In genomic region chr4:169619518-169619957, GRCh38 we compare ENCODE assay signal across 8 cellular contexts. TPM values are rescaled to one million over a fixed set of nuclear protein-coding genes. Genes with fewer than 3 reads are reported as not detected.
DNase-seq lines count a peak whose midpoint lies in the region; ATAC-seq, FAIRE-seq and TF ChIP-seq lines count a peak whose summit lies in the region.

No MANE protein-coding gene starts in this region.

- H3K4me3 ChIP-seq in neural progenitor cell: peak overlapping the region; percentile 85

- peak; percentile 37 for ATAC-seq in GM21360 (IDR thresholded peaks at IDR 0.05; ENCODE audit: unreplicated experiment)
- ATAC-seq in HG03575 (IDR thresholded peaks at IDR 0.05; ENCODE audit: extremely low read depth, insufficient number of reproducible peaks, low FRiP score, unreplicated experiment): peak; percentile 35
- ATAC-seq in foreskin keratinocyte: peak; percentile 63

- H3K4me1 ChIP-seq in foreskin keratinocyte: peaks cover 22% of the 10 kb centered on the region
- peaks cover 15% of the 10 kb centered on the region for H3K4me1 ChIP-seq in neural progenitor cell

- H4K20me1 ChIP-seq in neural progenitor cell (ENCODE audit: low read depth): no peaks in the 10 kb centered on the region

- peak overlapping the region; percentile 99 for H3K4me2 ChIP-seq in neural progenitor cell

- H3K79me2 ChIP-seq in neural progenitor cell (ENCODE audit: low read depth): peaks cover 42% of the 10 kb centered on the region

- H3K9me3 ChIP-seq in neural progenitor cell (ENCODE audit: low read depth): no peaks in the 10 kb centered on the region

- no peaks in the 10 kb centered on the region for H3K36me3 Mint-ChIP-seq in neural progenitor cell

- H3K36me3 ChIP-seq in neural progenitor cell: no peaks in the 10 kb centered on the region

- H3K9ac ChIP-seq in neural progenitor cell: no peak overlapping the region

- DNase-seq in DMS 273 (lab: John Stamatoyannopoulos, UW; ENCODE audit: unreplicated experiment): peak; percentile 66
- DNase-seq in RCC 7860 (ENCODE audit: low spot score): peak; percentile 33
- DNase-seq in activated T-helper 9 cell treated with anti-CD3 and anti-CD28 coated beads, Interleukin-2, amount 50 U/mL, for 16 hours (ENCODE audit: low read depth): peak; percentile 25
- peak; percentile 46 to 69 for DNase-seq in foreskin keratinocyte
- DNase-seq in neural progenitor cell (ENCODE audit: low spot score): peak; percentile 44
- no peak for DNase-seq in NCI-H2081 treated with DMSO at 0.1 percent for 48 hours (lab: John Stamatoyannopoulos, UW)

- no peaks in the 10 kb centered on the region for H3K9me3 Mint-ChIP-seq in neural progenitor cell

- H3K27me3 Mint-ChIP-seq in neural progenitor cell (ENCODE audit: insufficient read depth, low read depth): no peaks in the 10 kb centered on the region

- peak overlapping the region; percentile 96 for H3K27ac ChIP-seq in foreskin keratinocyte
- H3K27ac ChIP-seq in neural progenitor cell: no peak overlapping the region

- no peak overlapping the region for H3K27ac Mint-ChIP-seq in neural progenitor cell

- TF ChIP-seq CTCF in foreskin keratinocyte (conservative IDR thresholded peaks at IDR 0.05): peak; percentile 74
- peak; percentile 52 for TF ChIP-seq CTCF in neural progenitor cell (IDR thresholded peaks at IDR 0.05)

- peaks cover 17% of the 10 kb centered on the region for H3K4me1 Mint-ChIP-seq in neural progenitor cell

- H3K27me3 ChIP-seq in foreskin keratinocyte (no peaks in the 10 kb centered on the region), neural progenitor cell (no peaks in the 10 kb centered on the region)

- no peak for FAIRE-seq in RCC 7860 (lab: Jason Lieb, UNC)

- H2AFZ ChIP-seq in neural progenitor cell (replicated peaks): peak overlapping the region; percentile 88

- H3F3A ChIP-seq in neural progenitor cell (ENCODE audit: low read depth): peaks cover 8% of the 10 kb centered on the region

- peak overlapping the region; percentile 93 for H3K4me3 Mint-ChIP-seq in neural progenitor cell

RNA-seq across cellular contexts. Expression of gene CLCN3, which starts 0.8 kb away (rescaled TPM):
- total RNA-seq in foreskin keratinocyte: 21.3 and 24.5 TPM in 2 replicates
- 4.8 and 5.4 TPM in 2 replicates for polyA plus RNA-seq in foreskin keratinocyte
- total RNA-seq in neural progenitor cell (ENCODE audit: low replicate concordance): 27.0 and 44.8 TPM in 2 replicates

RNA-seq across cellular contexts. Expression of gene NEK1, which starts 7.2 kb away (rescaled TPM):
- total RNA-seq in foreskin keratinocyte (10.3 and 11.1 TPM in 2 replicates), neural progenitor cell (ENCODE audit: low replicate concordance) (9.9 and 12.1 TPM in 2 replicates)
- 3.4 and 3.7 TPM in 2 replicates for polyA plus RNA-seq in foreskin keratinocyte
